Comparison of ENCODE assay signal across 25 cellular contexts in the genomic region with DNA sequence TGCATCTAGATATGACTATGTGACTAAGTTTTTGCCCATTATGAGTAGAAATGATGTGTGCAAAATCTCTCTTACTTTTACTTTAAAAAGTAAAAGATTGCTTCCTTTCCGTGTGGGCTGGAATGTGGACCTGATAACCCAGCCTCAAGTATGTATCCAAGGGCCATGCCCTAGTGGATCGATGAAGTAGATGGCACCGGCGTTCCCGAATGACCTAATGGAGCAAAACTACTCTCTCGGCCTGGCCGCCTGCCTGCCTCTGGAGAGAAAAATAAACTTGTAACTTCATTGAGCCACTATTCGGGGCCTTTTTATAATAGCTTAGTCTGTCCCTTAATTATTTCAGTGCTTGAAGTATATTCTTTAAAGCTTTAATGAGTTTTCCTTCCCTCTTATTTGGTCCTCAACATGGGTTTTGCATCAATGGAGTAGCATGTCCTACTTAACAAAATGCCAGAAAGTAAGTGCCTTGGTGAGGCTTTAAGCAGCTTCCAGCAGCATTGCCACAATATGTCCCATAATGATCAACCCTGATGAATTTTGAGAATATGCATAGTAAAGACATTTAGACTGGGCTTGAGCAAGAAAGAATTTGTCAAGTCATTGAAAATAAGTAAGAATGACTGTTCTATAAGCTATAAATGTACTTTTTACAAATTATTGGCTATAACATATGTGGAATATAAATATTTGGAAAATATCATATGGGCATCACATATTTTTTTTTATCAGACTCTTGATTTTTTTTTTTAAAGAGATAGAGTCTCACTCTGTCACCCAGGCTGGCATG.
DNase-seq lines count a peak whose midpoint lies in the region; ATAC-seq, FAIRE-seq and TF ChIP-seq lines count a peak whose summit lies in the region.
"Had no signal": no experiment of that assay in that cellular context is flagged by ENCODE, and none has a peak within 500 bp of the region (broad histone marks: within the 10 kb centered on the region; RNA-seq: fewer than 3 reads in every experiment).

No MANE protein-coding gene starts in this region.

- ATAC-seq in right cardiac atrium (peak in 1 of 2 donors; percentile 63), aorta (ENCODE audit: low FRiP score) (no peak), GM18502 (IDR thresholded peaks at IDR 0.05; ENCODE audit: poor library complexity, unreplicated experiment) (no peak), GM19328 (IDR thresholded peaks at IDR 0.05; ENCODE audit: unreplicated experiment) (no peak)
- ATAC-seq: K562, Panc1 had no signal

- no peaks in the 10 kb centered on the region for H3K4me1 ChIP-seq in right cardiac atrium (ENCODE audit: control insufficient read depth, insufficient read depth, low read length)
- peaks cover 17% of the 10 kb centered on the region for H3K4me1 ChIP-seq in left ventricle myocardium inferior
- H3K4me1 ChIP-seq in astrocyte (ENCODE audit: insufficient read depth, low read length) = no peaks in the 10 kb centered on the region
- peaks cover 5 to 6% of the 10 kb centered on the region in 2 donors for H3K4me1 ChIP-seq in aorta (ENCODE audit: control insufficient read depth in 1 of 2, insufficient read depth in 2 of 2, low read length in 2 of 2)
- H3K4me1 ChIP-seq: BE2C had no signal

- no peaks in the 10 kb centered on the region for H3K27me3 ChIP-seq in right cardiac atrium (ENCODE audit: control insufficient read depth, insufficient read depth)
- no peaks in the 10 kb centered on the region for H3K27me3 ChIP-seq in left ventricle myocardium inferior (ENCODE audit: low read depth)
- no peaks in the 10 kb centered on the region for H3K27me3 ChIP-seq in astrocyte (ENCODE audit: insufficient read depth, low read length)
- no peaks in the 10 kb centered on the region for H3K27me3 ChIP-seq in aorta (ENCODE audit: control insufficient read depth in 1 of 2, insufficient read depth in 2 of 2, low read length in 1 of 2)
- H3K27me3 ChIP-seq: BE2C, SJCRH30 had no signal

- peak; percentile 47 to 78 (median 52) for DNase-seq in right cardiac atrium
- DNase-seq in left ventricle myocardium inferior = no peak
- DNase-seq in astrocyte (ENCODE audit: low read depth) = peak; percentile 39
- peak; percentile 87 for DNase-seq in mucosa of gallbladder (ENCODE audit: low spot score)
- DNase-seq in aorta = peak; percentile 51 to 77
- DNase-seq in posterior vena cava (ENCODE audit: low spot score) = no peak
- DNase-seq: BE2C, DMS53, GDM1, H7, MM.1S, NCI-H1048, NCI-H1417 treated with DMSO at 0.1 percent for 48 hours, NCI-H187 treated with DMSO at 0.1 percent for 48 hours, NCI-H2107, NCI-H2227 treated with DMSO at 0.1 percent for 48 hours, NCI-H524 treated with DMSO at 0.1 percent for 48 hours, NCI-H82, SJCRH30 had no signal

- H3K36me3 Mint-ChIP-seq in astrocyte (ENCODE audit: low read depth, unreplicated experiment) = peaks cover 3% of the 10 kb centered on the region

- H3K27ac ChIP-seq in right cardiac atrium (ENCODE audit: low read length) (no peak overlapping the region), left ventricle myocardium inferior (replicated peaks) (no peak overlapping the region), astrocyte (ENCODE audit: low read depth, low read length) (no peak overlapping the region), aorta (ENCODE audit: low read depth in 1 of 2, low read length in 2 of 2) (peak overlapping the region; percentile 43 to 54)
- H3K27ac ChIP-seq: SJCRH30 had no signal

- no peak overlapping the region for H3K4me2 ChIP-seq in astrocyte (ENCODE audit: low read length)

- peaks cover 11% of the 10 kb centered on the region for H3K4me1 Mint-ChIP-seq in astrocyte (ENCODE audit: low read depth, unreplicated experiment)

- H3K9ac ChIP-seq in astrocyte (ENCODE audit: low read length) = no peak overlapping the region

- H3K36me3 ChIP-seq in left ventricle myocardium inferior = no peaks in the 10 kb centered on the region
- no peaks in the 10 kb centered on the region for H3K36me3 ChIP-seq in astrocyte (ENCODE audit: insufficient read depth, low read length)
- no peaks in the 10 kb centered on the region for H3K36me3 ChIP-seq in aorta (ENCODE audit: control insufficient read depth in 1 of 2, insufficient read depth in 2 of 2, low read length in 1 of 2)
- H3K36me3 ChIP-seq: BE2C, SJCRH30 had no signal

- no peak overlapping the region for H3K4me3 ChIP-seq in right cardiac atrium (ENCODE audit: low read length)
- H3K4me3 ChIP-seq in left ventricle myocardium inferior = no peak overlapping the region
- H3K4me3 ChIP-seq in astrocyte (ENCODE audit: insufficient read depth, low read depth, low read length) = no peak overlapping the region
- H3K4me3 ChIP-seq in aorta (ENCODE audit: low read length in 2 of 2) = no peak overlapping the region
- H3K4me3 ChIP-seq: K562, SJCRH30 had no signal

- H3K27me3 Mint-ChIP-seq in astrocyte (ENCODE audit: low read depth, unreplicated experiment) = no peaks in the 10 kb centered on the region

- FAIRE-seq in astrocyte (lab: Jason Lieb, UNC) = no peak
- FAIRE-seq: A204.1, D721Med, K562 had no signal

- no peak overlapping the region for H3K4me3 Mint-ChIP-seq in astrocyte (ENCODE audit: unreplicated experiment)

- H3K9me3 ChIP-seq in right cardiac atrium (ENCODE audit: control insufficient read depth, low read length) = no peaks in the 10 kb centered on the region
- H3K9me3 ChIP-seq in left ventricle myocardium inferior (replicated peaks) = no peaks in the 10 kb centered on the region
- no peaks in the 10 kb centered on the region for H3K9me3 ChIP-seq in astrocyte (ENCODE audit: insufficient read depth, low read depth, low read length)
- no peaks in the 10 kb centered on the region for H3K9me3 ChIP-seq in aorta (ENCODE audit: control insufficient read depth, low read length)
- H3K9me3 ChIP-seq: BE2C, SJCRH30 had no signal

- no peaks in the 10 kb centered on the region for H4K20me1 ChIP-seq in astrocyte (ENCODE audit: insufficient read depth, low read length)

- TF ChIP-seq CTCF in left ventricle myocardium inferior (IDR thresholded peaks at IDR 0.05; ENCODE audit: borderline replicate concordance) (no peak), astrocyte (IDR thresholded peaks at IDR 0.05; ENCODE audit: insufficient read depth, low read depth, low read length) (no peak)

- no peak overlapping the region for H2AFZ ChIP-seq in astrocyte (ENCODE audit: low read depth, low read length)

- intact Hi-C loops in right cardiac atrium (cut with DNase I) (no loop called here), left ventricle myocardium inferior (cut with micrococcal nuclease) (no loop called here), aorta (cut with DNase I) (no loop called here), posterior vena cava (cut with DNase I) (no loop called here)

- H3K27ac Mint-ChIP-seq in astrocyte (ENCODE audit: unreplicated experiment) = no peak overlapping the region

- H3K79me2 ChIP-seq in astrocyte (ENCODE audit: insufficient read depth, low read length) = no peaks in the 10 kb centered on the region

- H3K9me3 Mint-ChIP-seq in astrocyte (ENCODE audit: unreplicated experiment) = peaks cover 1% of the 10 kb centered on the region

- 63% methylated on average over 8 of the region's 8 CpGs for WGBS in right cardiac atrium
- WGBS in aorta, 2 donors = 4 to 9% methylated on average over 8 of the region's 8 CpGs

Comparison
In these comparisons a context has a peak if more than half of its experiments do, and no peak if none do; other contexts are left out.
1. DNase-seq: peak in right cardiac atrium (3 of 3), astrocyte (single experiment), mucosa of gallbladder (single experiment) and aorta (2 of 2); none in left ventricle myocardium inferior (single experiment) and posterior vena cava (single experiment).
2. H3K27ac ChIP-seq: peak in aorta (2 of 2); none in right cardiac atrium (single experiment), left ventricle myocardium inferior (single experiment) and astrocyte (single experiment).